ENCODE assay signal across 8 cellular contexts in genomic region chr19:12064266-12065099, GRCh38. TPM values are rescaled to one million over a fixed set of nuclear protein-coding genes. Genes with fewer than 3 reads are reported as not detected.
DNase-seq lines count a peak whose midpoint lies in the region; TF ChIP-seq lines count a peak whose summit lies in the region.

ZNF844 (plus strand) TSS chr19:12064731; CDS start chr19:12064874, 143 bp downstream.

- H3K27ac ChIP-seq in duodenal mucosa (ENCODE audit: low read depth, low read length) (peak within 1 kb of the TSS; percentile 73), liver (ENCODE audit: low read depth in 1 of 2, low read length in 2 of 2) (peak within 1 kb of the TSS; percentile 79 to 92)

- H3K4me1 Mint-ChIP-seq in activated CD4-positive, alpha-beta memory T cell treated with anti-CD3 and anti-CD28 coated beads for 36 hours (ENCODE audit: low read depth) = peaks cover 10% of the 10 kb centered on the region

- H3K9ac ChIP-seq in duodenal mucosa (ENCODE audit: low read depth in 1 of 2, low read length in 2 of 2) = peak within 1 kb of the TSS; percentile 90 to 94
- H3K9ac ChIP-seq in liver (ENCODE audit: low read depth in 1 of 2, low read length in 2 of 2) = peak within 1 kb of the TSS; percentile 81 to 83

- H3K9me3 ChIP-seq in duodenal mucosa (ENCODE audit: control insufficient read depth in 1 of 2, low read length in 2 of 2) = peaks cover 12 to 19% of the 10 kb centered on the region in 2 donors
- H3K9me3 ChIP-seq in liver (ENCODE audit: control insufficient read depth in 4 of 4, low read length in 3 of 4) = peaks cover 6 to 20% (median 6%) of the 10 kb centered on the region in 4 donors

- no peak for TF ChIP-seq CTCF in liver (IDR thresholded peaks at IDR 0.05; ENCODE audit: low read depth, low read length, missing input control)

- WGBS in liver = 5% methylated on average over 50 of the region's 50 CpGs

- peak in 1 of 2 donors; percentile 16 for TF ChIP-seq RAD21 in liver (IDR thresholded peaks at IDR 0.05)

- POLR2A ChIA-PET in activated CD4-positive, alpha-beta memory T cell treated with anti-CD3 and anti-CD28 coated beads for 36 hours (lab: Charles Lee) = interaction anchor here (1.1 kb wide), 1 partner anchor 76 kb away, joined by 4 read pairs; the partner anchor contains the start of gene ZNF20

- CTCF ChIA-PET in activated CD4-positive, alpha-beta memory T cell treated with anti-CD3 and anti-CD28 coated beads for 36 hours (lab: Charles Lee) = interaction anchor here (1.2 to 2.2 kb wide), 3 partner anchors 26 to 142 kb away, joined by 3 to 9 read pairs (median 4); partner anchors contain the start of gene ZNF20

- peak within 1 kb of the TSS; percentile 54 for H3K27ac Mint-ChIP-seq in activated CD4-positive, alpha-beta memory T cell treated with anti-CD3 and anti-CD28 coated beads for 36 hours

- in situ Hi-C loops in ACHN (cut with HindIII; ENCODE audit: low pct_ligation_motif_present, low pct_unique_long_range_greater_than_20kb, low sequenced_read_pairs) = no loop called here

- H3K4me1 ChIP-seq in duodenal mucosa (ENCODE audit: control insufficient read depth in 1 of 2, insufficient read depth in 2 of 2, low read length in 2 of 2) (peaks cover 0 to 5% of the 10 kb centered on the region in 2 donors), liver (ENCODE audit: control insufficient read depth in 4 of 4, insufficient read depth in 4 of 4, low read length in 3 of 4) (peaks cover 3 to 7% (median 5%) of the 10 kb centered on the region in 4 donors)

- peaks cover 2% of the 10 kb centered on the region for H3K27me3 Mint-ChIP-seq in activated CD4-positive, alpha-beta memory T cell treated with anti-CD3 and anti-CD28 coated beads for 36 hours

- H3K9me3 Mint-ChIP-seq in activated CD4-positive, alpha-beta memory T cell treated with anti-CD3 and anti-CD28 coated beads for 36 hours = peaks cover 8% of the 10 kb centered on the region

- H3K36me3 Mint-ChIP-seq in activated CD4-positive, alpha-beta memory T cell treated with anti-CD3 and anti-CD28 coated beads for 36 hours = peaks cover 7% of the 10 kb centered on the region

- no peaks in the 10 kb centered on the region for H3K27me3 ChIP-seq in duodenal mucosa (ENCODE audit: control insufficient read depth in 1 of 2, insufficient read depth in 2 of 2, low read length in 2 of 2)
- no peaks in the 10 kb centered on the region for H3K27me3 ChIP-seq in liver (ENCODE audit: control insufficient read depth in 4 of 4, insufficient read depth in 4 of 4, low read length in 3 of 4)

- H3K4me3 ChIP-seq in duodenal mucosa (ENCODE audit: low read depth in 1 of 2, low read length in 2 of 2) (peak within 1 kb of the TSS; percentile 68 to 90), liver (ENCODE audit: low read depth in 1 of 3, low read length in 3 of 3) (peak within 1 kb of the TSS; percentile 75 to 99 (median 90))

- H3K36me3 ChIP-seq in duodenal mucosa (ENCODE audit: control insufficient read depth in 1 of 2, insufficient read depth in 2 of 2, low read length in 2 of 2) = peaks cover 0 to 3% of the 10 kb centered on the region in 2 donors
- peaks cover 0 to 4% (median 1%) of the 10 kb centered on the region in 4 donors for H3K36me3 ChIP-seq in liver (ENCODE audit: control insufficient read depth in 4 of 4, insufficient read depth in 3 of 4, low read depth in 1 of 4, low read length in 3 of 4)

- intact Hi-C loops in activated CD4-positive, alpha-beta memory T cell treated with anti-CD3 and anti-CD28 coated beads for 36 hours (cut with micrococcal nuclease) = loop anchor here (1.0 to 5.0 kb wide), 4 partner anchors 48 to 608 kb away; partner anchors contain the start of gene ZNF20

- DNase-seq in DMS53 treated with DMSO at 0.1 percent for 48 hours (lab: John Stamatoyannopoulos, UW; ENCODE audit: unreplicated experiment) (peak; percentile 63), GOT3 (lab: John Stamatoyannopoulos, UW) (peak; percentile 78), NCI-H2081 (lab: John Stamatoyannopoulos, UW) (peak; percentile 56 to 79), ACHN (no peak)
- peak; percentile 86 for DNase-seq in activated CD4-positive, alpha-beta memory T cell treated with anti-CD3 and anti-CD28 coated beads for 36 hours
- peak; percentile 84 to 85 for DNase-seq in stimulated activated CD4-positive, alpha-beta T cell treated with anti-CD3 and anti-CD28 coated beads, Interleukin-2, amount 100 ng/mL, for 24 hours

- H3K4me3 Mint-ChIP-seq in activated CD4-positive, alpha-beta memory T cell treated with anti-CD3 and anti-CD28 coated beads for 36 hours = peak within 1 kb of the TSS; percentile 81

TF ChIP-seq in liver, 16 proteins besides CTCF, POLR2A, EP300 and RAD21:
- TF ChIP-seq ATF3 (IDR thresholded peaks at IDR 0.05) (no peak), RXRA (IDR thresholded peaks at IDR 0.05) (peak in 1 of 2 donors; percentile 58), REST (IDR thresholded peaks at IDR 0.05) (peak; percentile 94), FOXA2 (IDR thresholded peaks at IDR 0.05) (no peak), EGR1 (IDR thresholded peaks at IDR 0.05; ENCODE audit: low read depth in 2 of 2) (no peak), TAF1 (conservative IDR thresholded peaks at IDR 0.05) (peak; percentile 98), YY1 (IDR thresholded peaks at IDR 0.05) (peak; percentile 82), ZBTB33 (IDR thresholded peaks at IDR 0.05) (peak; percentile 49), HNF4G (IDR thresholded peaks at IDR 0.05) (no peak), FOXA1 (IDR thresholded peaks at IDR 0.05) (no peak), SP1 (IDR thresholded peaks at IDR 0.05) (peak; percentile 90), MAX (IDR thresholded peaks at IDR 0.05) (peak; percentile 65), HNF4A (conservative IDR thresholded peaks at IDR 0.05) (peak; percentile 82 to 85), NR2F2 (IDR thresholded peaks at IDR 0.05) (peak; percentile 62), JUND (IDR thresholded peaks at IDR 0.05) (peak in 1 of 2 donors; percentile 24), GABPA (IDR thresholded peaks at IDR 0.05 in 1 of 2, conservative IDR thresholded peaks at IDR 0.05 in 1 of 2) (no peak)

RNA-seq across cellular contexts. Expression of gene ZNF844, which starts in this region (rescaled TPM):
- total RNA-seq in activated CD4-positive, alpha-beta memory T cell treated with anti-CD3 and anti-CD28 coated beads for 36 hours = 1 to 10 TPM; 2.5 TPM
- total RNA-seq in liver = 1 to 10 TPM; 4.4 to 5.6 TPM
- 1 to 10 TPM in 1 of 2 donors, under 1 TPM in 1; 0.72 to 1.4 TPM for polyA plus RNA-seq in liver
